Comparison of ENCODE assay signal across 8 cellular contexts in the genomic region with DNA sequence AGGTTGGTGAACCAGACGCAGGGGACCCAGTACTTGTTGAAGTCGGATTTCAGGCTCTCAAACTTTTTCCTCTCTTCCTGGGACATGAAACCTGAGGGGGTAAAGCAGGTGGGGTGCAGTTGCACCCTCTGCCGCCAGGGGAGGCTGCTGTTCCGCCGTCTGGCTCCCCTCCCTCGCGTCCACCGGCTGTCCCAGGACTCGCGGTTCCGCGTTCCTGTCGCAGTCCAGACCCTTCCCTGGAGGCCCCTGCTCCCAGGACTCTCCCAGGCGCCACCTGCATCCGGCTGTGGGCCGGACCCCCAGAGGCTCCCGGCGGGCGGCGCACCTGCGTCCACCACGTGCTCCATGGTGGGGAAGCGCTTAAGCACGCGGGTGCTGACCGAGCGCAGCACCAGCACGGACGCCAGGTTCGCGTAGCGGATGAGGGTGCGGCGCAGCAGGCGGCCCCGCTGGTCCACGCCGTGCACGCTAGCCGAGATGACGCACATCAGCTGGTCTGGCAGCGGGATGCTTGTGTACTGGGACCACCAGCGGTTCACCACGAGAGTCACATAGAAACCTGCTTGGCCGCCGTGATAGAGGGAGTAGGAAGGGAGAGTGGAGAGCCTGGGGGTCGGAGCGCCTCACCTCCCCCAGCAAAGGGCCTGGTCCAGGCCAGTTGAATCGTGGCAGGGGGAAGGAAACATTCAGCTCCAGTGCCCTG. TPM values are rescaled to one million over a fixed set of nuclear protein-coding genes. Genes with fewer than 3 reads are reported as not detected.
DNase-seq lines count a peak whose midpoint lies in the region; ATAC-seq and TF ChIP-seq lines count a peak whose summit lies in the region.

No MANE protein-coding gene starts in this region.

- no peaks in the 10 kb centered on the region for H3K27me3 ChIP-seq in body of pancreas
- no peaks in the 10 kb centered on the region for H3K27me3 ChIP-seq in spleen (replicated peaks in 1 of 7)

- ATAC-seq in HG03175 (IDR thresholded peaks at IDR 0.05; ENCODE audit: unreplicated experiment) = peak; percentile 57
- ATAC-seq in T-helper 17 cell = peak; percentile 83
- ATAC-seq in body of pancreas = peak; percentile 88

- H3K4me1 Mint-ChIP-seq in T-helper 17 cell = peaks cover 24% of the 10 kb centered on the region

- intact Hi-C loops in body of pancreas (cut with DNase I) (no loop called here), spleen (cut with DNase I; ENCODE audit: low total_unique reads) (loop anchor here (5.0 to 10.0 kb wide), 2 partner anchors 36 to 51 kb away; a partner anchor contains a TSS)

- peak; percentile 88 for TF ChIP-seq CTCF in GM12801 (IDR thresholded peaks at IDR 0.05; ENCODE audit: extremely low read depth, insufficient read length)
- TF ChIP-seq CTCF in body of pancreas (IDR thresholded peaks at IDR 0.05) = peak; percentile 96 to 99 (median 99)
- TF ChIP-seq CTCF in spleen (IDR thresholded peaks at IDR 0.05 in 8 of 11, conservative IDR thresholded peaks at IDR 0.05 in 3 of 11) = peak; percentile 91 to 100 (median 98)

- H3K4me3 ChIP-seq in body of pancreas (no peak overlapping the region), spleen (peak overlapping the region; percentile 18 to 70 (median 48))

- DNase-seq in T-helper 17 cell (peak; percentile 70 to 73 (median 72)), body of pancreas (peak; percentile 81 to 84 (median 82)), iPS-NIHi7 (ENCODE audit: extremely low spot score) (peak; percentile 79), spleen (peak; percentile 94), NCI-H187 treated with DMSO at 0.1 percent for 48 hours (lab: John Stamatoyannopoulos, UW) (no peak), putamen (ENCODE audit: low spot score) (no peak)

- H3K27ac Mint-ChIP-seq in T-helper 17 cell = peak overlapping the region; percentile 88

- no peaks in the 10 kb centered on the region for H3K9me3 ChIP-seq in T-helper 17 cell (ENCODE audit: control insufficient read depth, low read length, poor library complexity, severe bottlenecking)
- no peaks in the 10 kb centered on the region for H3K9me3 ChIP-seq in body of pancreas
- no peaks in the 10 kb centered on the region for H3K9me3 ChIP-seq in spleen

- H3K27me3 Mint-ChIP-seq in T-helper 17 cell = no peaks in the 10 kb centered on the region

- H3K4me3 Mint-ChIP-seq in T-helper 17 cell = peak overlapping the region; percentile 83

- 7 to 22% methylated on average over 11 to 47 of the region's 49 CpGs for WGBS in body of pancreas, 2 donors
- 4 to 10% (median 5%) methylated on average over 30 to 49 of the region's 49 CpGs for WGBS in spleen, 5 donors

- H3K27ac ChIP-seq in body of pancreas (peak overlapping the region; percentile 11 to 75 (median 65)), spleen (peak overlapping the region; percentile 11 to 82 (median 72))

- TF ChIP-seq POLR2A in body of pancreas (IDR thresholded peaks at IDR 0.05) = peak; percentile 9 to 62 (median 57)
- TF ChIP-seq POLR2A in spleen (IDR thresholded peaks at IDR 0.05) = no peak

- H3K36me3 ChIP-seq in body of pancreas (replicated peaks in 1 of 2; ENCODE audit: insufficient read depth in 1 of 2, low read depth in 2 of 2) = peaks cover 0 to 1% of the 10 kb centered on the region in 2 donors
- H3K36me3 ChIP-seq in spleen = peaks cover 0 to 11% (median 6%) of the 10 kb centered on the region in 6 donors

- H3K36me3 Mint-ChIP-seq in T-helper 17 cell (ENCODE audit: low read depth) = no peaks in the 10 kb centered on the region

- H3K4me1 ChIP-seq in body of pancreas = peaks cover 34% of the 10 kb centered on the region
- peaks cover 12 to 44% (median 40%) of the 10 kb centered on the region in 6 donors for H3K4me1 ChIP-seq in spleen

RNA-seq across cellular contexts. Expression of a gene that starts 1.7 kb away (rescaled TPM):
- total RNA-seq in T-helper 17 cell (1 to 10 TPM; 1.1 to 1.4 TPM), body of pancreas (under 1 TPM in 1 of 2 donors, not detected in 1; 0.26 TPM), spleen (under 1 TPM in 4 of 7 donors, not detected in 3; 0.16 to 0.61 (median 0.30) TPM)
- polyA plus RNA-seq in spleen = under 1 TPM; 0.32 to 0.89 (median 0.80) TPM

RNA-seq across cellular contexts. Expression of a gene that starts 10.9 kb away (rescaled TPM):
- total RNA-seq in T-helper 17 cell (1,000 to 10,000 TPM; 2,841 to 3,014 TPM), body of pancreas (1,000 to 10,000 TPM; 1,064 to 1,413 TPM), spleen (1,000 to 10,000 TPM; 1,626 to 2,405 (median 2,159) TPM)
- polyA plus RNA-seq in spleen = 1,000 to 10,000 TPM; 4,436 to 6,194 (median 5,972) TPM

RNA-seq across cellular contexts. Expression of a gene that starts 13.9 kb away (rescaled TPM):
- 100 to 1,000 TPM; 389 to 523 TPM for total RNA-seq in T-helper 17 cell
- 10 to 100 TPM; 20.8 to 29.7 TPM for total RNA-seq in body of pancreas
- total RNA-seq in spleen = 10 to 100 TPM; 22.0 to 51.7 (median 33.1) TPM
- 10 to 100 TPM; 14.7 to 24.6 (median 24.3) TPM for polyA plus RNA-seq in spleen

RNA-seq across cellular contexts. Expression of a gene that starts 20.9 kb away (rescaled TPM):
- total RNA-seq in T-helper 17 cell (1 to 10 TPM; 5.5 to 6.2 TPM), body of pancreas (1 to 10 TPM in 1 of 2 donors, not detected in 1; 2.9 TPM), spleen (1 to 10 TPM in 2 of 7 donors, under 1 TPM in 2, not detected in 3; 0.82 to 2.1 (median 1.1) TPM)
- under 1 TPM; 0.15 to 0.58 (median 0.22) TPM for polyA plus RNA-seq in spleen

RNA-seq across cellular contexts. Expression of a gene that starts 22.0 kb away (rescaled TPM):
- total RNA-seq in T-helper 17 cell = 10 to 100 TPM; 43.1 to 56.6 TPM
- 1 to 10 TPM; 5.7 to 9.9 TPM for total RNA-seq in body of pancreas
- total RNA-seq in spleen = 10 to 100 TPM in 1 of 7 donors, 1 to 10 TPM in 6; 2.8 to 11.9 (median 7.3) TPM
- 1 to 10 TPM in 2 of 3 donors, under 1 TPM in 1; 0.73 to 5.5 (median 1.1) TPM for polyA plus RNA-seq in spleen

Comparison
In these comparisons a context has a peak if more than half of its experiments do, and no peak if none do; other contexts are left out.
1. DNase-seq: peak in T-helper 17 cell (3 of 3), body of pancreas (4 of 4), iPS-NIHi7 (single experiment) and spleen (single experiment); none in NCI-H187 treated with DMSO at 0.1 percent for 48 hours (single experiment) and putamen (single experiment).
2. H3K4me3 ChIP-seq: peak in spleen (8 of 8); none in body of pancreas (0 of 2).
3. POLR2A ChIP-seq: peak in body of pancreas (3 of 3); none in spleen (0 of 3).
4. RNA of a gene that starts 13.9 kb away (total RNA-seq): 389 to 523 TPM in T-helper 17 cell; 22.0 to 51.7 TPM in spleen and 20.8 to 29.7 TPM in body of pancreas; every median in the first group is over 4 times any median in the second.
5. Peak in every context shown above with its lines, with median percentiles within 50 percentile points of each other: CTCF ChIP-seq and ATAC-seq.